ENCODE assay signal across 9 cellular contexts in genomic region chr7:102424787-102425218, GRCh38. TPM values are rescaled to one million over a fixed set of nuclear protein-coding genes. Genes with fewer than 3 reads are reported as not detected.
DNase-seq lines count a peak whose midpoint lies in the region; ATAC-seq and TF ChIP-seq lines count a peak whose summit lies in the region.
"Had no signal": no experiment of that assay in that cellular context is flagged by ENCODE, and none has a peak within 500 bp of the region (broad histone marks: within the 10 kb centered on the region; RNA-seq: fewer than 3 reads in every experiment).

No MANE protein-coding gene starts in this region.

- H3K27me3 ChIP-seq in lower lobe of right lung (ENCODE audit: low read depth): no peaks in the 10 kb centered on the region
- H3K27me3 ChIP-seq: tibial artery had no signal

- H3K9me3 ChIP-seq in lower lobe of right lung: no peaks in the 10 kb centered on the region
- H3K9me3 ChIP-seq: tibial artery had no signal

- H3K36me3 ChIP-seq in lower lobe of right lung: peaks cover 51% of the 10 kb centered on the region

- CTCF ChIA-PET in GM10248 (lab: Yijun Ruan, JAX): interaction anchor here (1.6 to 3.7 kb wide), 7 partner anchors 9 to 42 kb away, joined by 5 to 19 read pairs (median 7); partner anchors contain the start of genes ALKBH4 and LRWD1
- CTCF ChIA-PET in T-cell (lab: Charles Lee): interaction anchor here in 1 of 2 donors (1.4 to 1.8 kb wide), 2 partner anchors 9 to 14 kb away, joined by 5 to 19 read pairs; no protein-coding TSS in a partner anchor

- H3K27me3 Mint-ChIP-seq in T-cell (no peaks in the 10 kb centered on the region), HFFc6 (ENCODE audit: insufficient read depth) (peaks cover 3% of the 10 kb centered on the region)

- TF ChIP-seq CTCF in GM10248 (IDR thresholded peaks at IDR 0.05; ENCODE audit: control extremely low read depth, extremely low read depth, low read depth, missing control alignments) (no peak), lower lobe of right lung (IDR thresholded peaks at IDR 0.05) (no peak), HFFc6 (IDR thresholded peaks at IDR 0.05) (no peak)

- DNase-seq in GM10248 (ENCODE audit: extremely low spot score) (peak; percentile 55), T-cell (no peak), lower lobe of right lung (peak; percentile 64), EL (no peak), NCI-H446 treated with DMSO at 0.1 percent for 48 hours (lab: John Stamatoyannopoulos, UW) (no peak), HFFc6 (no peak)
- DNase-seq in activated effector memory CD4-positive, alpha-beta T cell treated with Interleukin-2 at 50 U/mL for 16 hours: no peak
- DNase-seq: tibial artery had no signal

- intact Hi-C loops in lower lobe of right lung (cut with DNase I): no loop called here

- H3K4me1 Mint-ChIP-seq in T-cell (peaks cover 75 to 81% (median 75%) of the 10 kb centered on the region in 3 donors), HFFc6 (ENCODE audit: low read depth) (no peaks in the 10 kb centered on the region)

- POLR2A ChIA-PET in GM10248 (lab: Yijun Ruan, JAX) (interaction anchor here (0.9 to 1.8 kb wide), 3 partner anchors 9 to 28 kb away, joined by 4 to 6 read pairs (median 6); partner anchors contain the start of gene PRKRIP1), T-cell (lab: Charles Lee) (interaction anchor here in 1 of 2 donors (1.8 kb wide), 1 partner anchor 7 kb away, joined by 7 read pairs; no protein-coding TSS in a partner anchor)

- H3K9me3 Mint-ChIP-seq in T-cell: no peaks in the 10 kb centered on the region
- H3K9me3 Mint-ChIP-seq in HFFc6: no peaks in the 10 kb centered on the region

- H3K4me3 ChIP-seq in lower lobe of right lung: no peak overlapping the region
- H3K4me3 ChIP-seq: tibial artery had no signal

- peaks cover 21% of the 10 kb centered on the region for H3K36me3 Mint-ChIP-seq in T-cell
- H3K36me3 Mint-ChIP-seq in HFFc6 (ENCODE audit: low read depth): peaks cover 16% of the 10 kb centered on the region

- H3K27ac Mint-ChIP-seq in T-cell: peak overlapping the region; percentile 100
- H3K27ac Mint-ChIP-seq in HFFc6: no peak overlapping the region

- H3K4me3 Mint-ChIP-seq in T-cell (peak overlapping the region; percentile 39 to 84 (median 82)), HFFc6 (no peak overlapping the region)

- H3K4me1 ChIP-seq in lower lobe of right lung: peaks cover 15% of the 10 kb centered on the region
- H3K4me1 ChIP-seq: tibial artery had no signal

- ATAC-seq in GM21786 (IDR thresholded peaks at IDR 0.05; ENCODE audit: unreplicated experiment): peak; percentile 30
- no peak for ATAC-seq in T-cell (replicated peaks in 1 of 4)
- ATAC-seq in lower lobe of right lung: peak; percentile 34 to 36

- H3K27ac ChIP-seq in lower lobe of right lung: peak overlapping the region; percentile 87
- H3K27ac ChIP-seq: tibial artery had no signal

RNA-seq across cellular contexts. Expression of gene ORAI2, which starts 8.6 kb away (rescaled TPM):
- 10 to 100 TPM; 23.0 to 47.5 (median 37.8) TPM for total RNA-seq in T-cell
- 29.7 TPM for total RNA-seq in lower lobe of right lung
- 10 to 100 TPM; 49.4 to 72.5 (median 54.9) TPM for total RNA-seq in HFFc6 (2021; fragmentation: NEBNext Ultra II Directional; extraction: Animal tissue kit (Norgen Biotek cat#: 25700))

RNA-seq across cellular contexts. Expression of gene PRKRIP1, which starts 28.6 kb away (rescaled TPM):
- 10 to 100 TPM; 37.1 to 56.2 (median 48.3) TPM for total RNA-seq in T-cell
- 20.3 TPM for total RNA-seq in lower lobe of right lung
- total RNA-seq in HFFc6 (2021; fragmentation: NEBNext Ultra II Directional; extraction: Animal tissue kit (Norgen Biotek cat#: 25700)): 10 to 100 TPM; 18.8 to 24.7 (median 20.4) TPM

RNA-seq across cellular contexts. Expression of gene ALKBH4, which starts 39.9 kb away (rescaled TPM):
- total RNA-seq in T-cell: 10 to 100 TPM in 3 of 5 donors, 1 to 10 TPM in 2; 5.6 to 13.5 (median 12.2) TPM
- total RNA-seq in lower lobe of right lung: 10.6 TPM
- total RNA-seq in HFFc6 (2021; fragmentation: NEBNext Ultra II Directional; extraction: Animal tissue kit (Norgen Biotek cat#: 25700)): 10 to 100 TPM in 3 of 6 experiments, 1 to 10 TPM in 3; 9.6 to 11.0 (median 10.0) TPM

RNA-seq across cellular contexts. Expression of gene LRWD1, which starts 40.0 kb away (rescaled TPM):
- total RNA-seq in T-cell: 10 to 100 TPM; 14.0 to 29.0 (median 23.9) TPM
- 19.2 TPM for total RNA-seq in lower lobe of right lung
- total RNA-seq in HFFc6 (2021; fragmentation: NEBNext Ultra II Directional; extraction: Animal tissue kit (Norgen Biotek cat#: 25700)): 10 to 100 TPM; 19.4 to 28.2 (median 23.0) TPM

RNA-seq across cellular contexts. Expression of gene POLR2J, which starts 53.9 kb away (rescaled TPM):
- total RNA-seq in T-cell (10 to 100 TPM; 35.2 to 53.7 (median 42.3) TPM), lower lobe of right lung (37.9 TPM)
- total RNA-seq in HFFc6 (2021; fragmentation: NEBNext Ultra II Directional; extraction: Animal tissue kit (Norgen Biotek cat#: 25700)): 10 to 100 TPM; 61.8 to 76.5 (median 66.0) TPM

Comparison
In these comparisons a context has a peak if more than half of its experiments do, and no peak if none do; other contexts are left out.
1. DNase-seq: peak in GM10248 (single experiment) and lower lobe of right lung (single experiment); none in T-cell (0 of 34), EL (single experiment), NCI-H446 treated with DMSO at 0.1 percent for 48 hours (single experiment), activated effector memory CD4-positive, alpha-beta T cell treated with Interleukin-2 at 50 U/mL for 16 hours (single experiment) and HFFc6 (single experiment).
2. ATAC-seq: peak in GM21786 (single experiment) and lower lobe of right lung (2 of 2); none in T-cell (0 of 4).